In genomic region chr15:85533949-85534543, GRCh38 we compare ENCODE assay signal across 9 cellular contexts.
DNase-seq lines count a peak whose midpoint lies in the region; ATAC-seq, FAIRE-seq and TF ChIP-seq lines count a peak whose summit lies in the region.
"Had no signal": no experiment of that assay in that cellular context is flagged by ENCODE, and none has a peak within 500 bp of the region (broad histone marks: within the 10 kb centered on the region; RNA-seq: fewer than 3 reads in every experiment).

No MANE protein-coding gene starts in this region.

- H3K36me3 Mint-ChIP-seq in WTC11: peaks cover 10% of the 10 kb centered on the region

- BruUV-seq in HepG2 (replicated peaks; lab: Mats Ljungman, UMichigan): no TSS peak

- H3K9me3 Mint-ChIP-seq in WTC11: no peaks in the 10 kb centered on the region

- H3K27me3 ChIP-seq in right lobe of liver (no peaks in the 10 kb centered on the region), HepG2 (ENCODE audit: control insufficient read depth in 1 of 2, insufficient read depth in 2 of 2, low read length in 2 of 2) (no peaks in the 10 kb centered on the region), upper lobe of left lung (no peaks in the 10 kb centered on the region)

- no peak for TF ChIP-seq EP300 in HepG2 (IDR thresholded peaks at IDR 0.05; ENCODE audit: low read depth in 2 of 2, low read length in 2 of 2)
- no peak for TF ChIP-seq EP300 in HepG2 (CRISPR knock-in tag; IDR thresholded peaks at IDR 0.05; ENCODE audit: borderline replicate concordance)
- TF ChIP-seq EP300 in upper lobe of left lung (IDR thresholded peaks at IDR 0.05): no peak

- H2AFZ ChIP-seq in HepG2 (ENCODE audit: low read length): no peak overlapping the region

- intact Hi-C loops in right lobe of liver (cut with DNase I) (no loop called here), HepG2 (cut with micrococcal nuclease; ENCODE audit: unreplicated experiment) (no loop called here)

- no peak for DNase-seq in right lobe of liver
- DNase-seq in HepG2 (ENCODE audit: low spot score): no peak
- no peak for DNase-seq in WTC11 (ENCODE audit: low spot score)
- peak in 1 of 2 donors; percentile 57 for DNase-seq in upper lobe of left lung
- DNase-seq in NCI-H1436 treated with DMSO at 0.1 percent for 48 hours (lab: John Stamatoyannopoulos, UW): no peak
- DNase-seq in NCI-H187 (lab: John Stamatoyannopoulos, UW): no peak
- DNase-seq in activated CD4-positive, alpha-beta T cell treated with anti-CD3 and anti-CD28 coated beads, Interleukin-2, amount 50 U/mL, for 4 hours: no peak

- H3K9me3 ChIP-seq in right lobe of liver: no peaks in the 10 kb centered on the region
- H3K9me3 ChIP-seq in HepG2 (ENCODE audit: low read length): no peaks in the 10 kb centered on the region
- no peaks in the 10 kb centered on the region for H3K9me3 ChIP-seq in upper lobe of left lung
- H3K9me3 ChIP-seq: thoracic aorta had no signal

- no peak for FAIRE-seq in HepG2 (lab: Jason Lieb, UNC)

- no peak overlapping the region for H3K4me3 Mint-ChIP-seq in WTC11

- H3K36me3 ChIP-seq in right lobe of liver (no peaks in the 10 kb centered on the region), HepG2 (replicated peaks in 1 of 2; ENCODE audit: control insufficient read depth in 1 of 2, insufficient read depth in 2 of 2, low read length in 2 of 2) (peaks cover 5 to 20% of the 10 kb centered on the region in 2 experiments), upper lobe of left lung (peaks cover 0 to 11% (median 0%) of the 10 kb centered on the region in 4 donors)
- H3K36me3 ChIP-seq: thoracic aorta had no signal

- no peak overlapping the region for H3K4me3 ChIP-seq in right lobe of liver
- H3K4me3 ChIP-seq in HepG2 (replicated peaks in 1 of 3; ENCODE audit: insufficient read depth in 1 of 3, low read depth in 2 of 3, low read length in 3 of 3): no peak overlapping the region
- no peak overlapping the region for H3K4me3 ChIP-seq in upper lobe of left lung
- H3K4me3 ChIP-seq: thoracic aorta had no signal

- H3K4me1 Mint-ChIP-seq in WTC11: peaks cover 18% of the 10 kb centered on the region

- TF ChIP-seq POLR2A in right lobe of liver (IDR thresholded peaks at IDR 0.05) (no peak), HepG2 (IDR thresholded peaks at IDR 0.05; ENCODE audit: insufficient read depth in 1 of 2, low read depth in 2 of 2, low read length in 2 of 2) (no peak), upper lobe of left lung (IDR thresholded peaks at IDR 0.05) (no peak)

- peaks cover 0 to 33% (median 6%) of the 10 kb centered on the region in 4 donors for H3K4me1 ChIP-seq in right lobe of liver
- H3K4me1 ChIP-seq in HepG2 (ENCODE audit: insufficient read depth, low read length): no peaks in the 10 kb centered on the region
- peaks cover 32 to 45% (median 39%) of the 10 kb centered on the region in 4 donors for H3K4me1 ChIP-seq in upper lobe of left lung

- no peak overlapping the region for H3K4me2 ChIP-seq in HepG2 (ENCODE audit: low read depth, low read length)

- WGBS in right lobe of liver (ENCODE audit: insufficient coverage, low coverage, low lambda C conversion rate, missing lambda C conversion rate): 53% methylated on average over 4 of the region's 5 CpGs
- WGBS in HepG2 (ENCODE audit: low lambda C conversion rate): 96% methylated on average over 5 of the region's 5 CpGs
- WGBS in upper lobe of left lung, 2 donors: 60 to 71% methylated on average over 5 of the region's 5 CpGs

- CTCF ChIA-PET in HepG2 (lab: Yijun Ruan, JAX; ENCODE audit: low intra/inter-chr PET ratio, low total read pairs) (no interaction called here), WTC11 (lab: Charles Lee) (interaction anchor here (1.0 to 1.1 kb wide), 2 partner anchors 8 to 26 kb away, joined by 3 to 4 read pairs; no protein-coding TSS in a partner anchor)

- no peak overlapping the region for H3K27ac ChIP-seq in right lobe of liver
- H3K27ac ChIP-seq in HepG2 (ENCODE audit: extremely low read length, insufficient read depth, low read length): no peak overlapping the region
- peak overlapping the region; percentile 74 to 79 (median 76) for H3K27ac ChIP-seq in upper lobe of left lung
- H3K27ac ChIP-seq: thoracic aorta had no signal

- TF ChIP-seq CTCF in right lobe of liver (IDR thresholded peaks at IDR 0.05) (no peak), HepG2 (CRISPR knock-in tag; IDR thresholded peaks at IDR 0.05) (no peak), WTC11 (IDR thresholded peaks at IDR 0.05) (no peak), upper lobe of left lung (IDR thresholded peaks at IDR 0.05) (no peak)

- ATAC-seq in right lobe of liver: peak; percentile 32 to 59 (median 42)
- ATAC-seq in HepG2: no peak
- ATAC-seq in HG03097 (IDR thresholded peaks at IDR 0.05; ENCODE audit: low FRiP score, unreplicated experiment): peak; percentile 79
- ATAC-seq in WTC11: no peak
- ATAC-seq in upper lobe of left lung (ENCODE audit: low FRiP score in 2 of 2): peak; percentile 74 to 84

- no peaks in the 10 kb centered on the region for H3K27me3 Mint-ChIP-seq in WTC11 (ENCODE audit: low read depth)

- no peaks in the 10 kb centered on the region for H4K20me1 ChIP-seq in HepG2 (ENCODE audit: insufficient read depth, low read length)

- H3K27ac Mint-ChIP-seq in WTC11: peak overlapping the region; percentile 54

- no peaks in the 10 kb centered on the region for H3K79me2 ChIP-seq in HepG2 (ENCODE audit: insufficient read depth, low read length)

- no peak overlapping the region for H3K9ac ChIP-seq in HepG2 (ENCODE audit: insufficient read depth, low read depth, low read length)

- no peak for TF ChIP-seq RAD21 in HepG2 (CRISPR knock-in tag; IDR thresholded peaks at IDR 0.05)

- in situ Hi-C loops in HepG2 (cut with HindIII; ENCODE audit: extremely low pct_ligation_motif_present, low pct_unique_long_range_greater_than_20kb): no loop called here

- POLR2A ChIA-PET in HepG2 (lab: Yijun Ruan, JAX) (no interaction called here), WTC11 (lab: Charles Lee) (no interaction called here)

TF ChIP-seq in HepG2, 621 proteins besides CTCF, POLR2A, EP300 and RAD21:
- TF ChIP-seq, protein P1, sequence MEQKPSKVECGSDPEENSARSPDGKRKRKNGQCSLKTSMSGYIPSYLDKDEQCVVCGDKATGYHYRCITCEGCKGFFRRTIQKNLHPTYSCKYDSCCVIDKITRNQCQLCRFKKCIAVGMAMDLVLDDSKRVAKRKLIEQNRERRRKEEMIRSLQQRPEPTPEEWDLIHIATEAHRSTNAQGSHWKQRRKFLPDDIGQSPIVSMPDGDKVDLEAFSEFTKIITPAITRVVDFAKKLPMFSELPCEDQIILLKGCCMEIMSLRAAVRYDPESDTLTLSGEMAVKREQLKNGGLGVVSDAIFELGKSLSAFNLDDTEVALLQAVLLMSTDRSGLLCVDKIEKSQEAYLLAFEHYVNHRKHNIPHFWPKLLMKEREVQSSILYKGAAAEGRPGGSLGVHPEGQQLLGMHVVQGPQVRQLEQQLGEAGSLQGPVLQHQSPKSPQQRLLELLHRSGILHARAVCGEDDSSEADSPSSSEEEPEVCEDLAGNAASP (CRISPR knock-in tag; IDR thresholded peaks at IDR 0.05; ENCODE audit: borderline replicate concordance): no peak

TF ChIP-seq in WTC11, 78 proteins besides CTCF, POLR2A, EP300 and RAD21:
- TF ChIP-seq IRF2 (CRISPR knock-in tag; IDR thresholded peaks at IDR 0.05; ENCODE audit: borderline replicate concordance, low read depth) (no peak), NR3C1 (CRISPR knock-in tag; conservative IDR thresholded peaks at IDR 0.05; ENCODE audit: low read depth) (no peak)
TF ChIP-seq in WTC11: peak in this region for 0.

Comparison
In these comparisons a context has a peak if more than half of its experiments do, and no peak if none do; other contexts are left out.
1. ATAC-seq: peak in right lobe of liver (4 of 4), HG03097 (single experiment) and upper lobe of left lung (2 of 2); none in HepG2 (single experiment) and WTC11 (single experiment).
2. H3K27ac ChIP-seq: peak in upper lobe of left lung (4 of 4); none in right lobe of liver (0 of 3) and HepG2 (single experiment).